Comparison of ENCODE assay signal across 23 cellular contexts in genomic region chrX:88830113-88830512, GRCh38.
A peak's percentile ranks its signal among the peaks of the same experiment; 100 is the strongest.
DNase-seq lines count a peak whose midpoint lies in the region; ATAC-seq, FAIRE-seq and TF ChIP-seq lines count a peak whose summit lies in the region.
"Had no signal": no experiment of that assay in that cellular context is flagged by ENCODE, and none has a peak within 500 bp of the region (broad histone marks: within the 10 kb centered on the region; RNA-seq: fewer than 3 reads in every experiment).

No MANE protein-coding gene starts in this region.

- no peaks in the 10 kb centered on the region for H4K20me1 ChIP-seq in IMR-90 (ENCODE audit: insufficient read depth, low read length)
- H4K20me1 ChIP-seq in K562 (replicated peaks; ENCODE audit: control insufficient read depth, insufficient read depth, low read length): no peaks in the 10 kb centered on the region
- no peaks in the 10 kb centered on the region for H4K20me1 ChIP-seq in H1 (replicated peaks in 1 of 2; ENCODE audit: control insufficient read depth in 1 of 2, insufficient read depth in 2 of 2, low read length in 2 of 2)
- no peaks in the 10 kb centered on the region for H4K20me1 ChIP-seq in PC-9 (ENCODE audit: insufficient read depth)

- no peaks in the 10 kb centered on the region for H3K23me2 ChIP-seq in H1 (ENCODE audit: low read depth, low read length)

- no peak for FAIRE-seq in A549 (lab: Jason Lieb, UNC)
- FAIRE-seq in K562 (lab: Jason Lieb, UNC): no peak
- FAIRE-seq in H1 (lab: Jason Lieb, UNC): peak; percentile 24
- FAIRE-seq: A204.1, D721Med, G401.6, GM12891, GM19239 had no signal

- H3K27me3 ChIP-seq in IMR-90 (ENCODE audit: control insufficient read depth, insufficient read depth, low read length) (no peaks in the 10 kb centered on the region), K562 (ENCODE audit: control insufficient read depth in 2 of 2, insufficient read depth in 2 of 2, low read length in 2 of 2) (no peaks in the 10 kb centered on the region), H1 (replicated peaks in 1 of 4; ENCODE audit: control insufficient read depth in 3 of 4, extremely low read depth in 1 of 4, insufficient read depth in 3 of 4, low read length in 3 of 4) (no peaks in the 10 kb centered on the region), PC-9 (ENCODE audit: insufficient read depth, low read depth) (no peaks in the 10 kb centered on the region)

- H2BK5ac ChIP-seq in IMR-90 (ENCODE audit: low read depth, low read length, poor library complexity, severe bottlenecking) (no peak overlapping the region), H1 (ENCODE audit: low read depth, low read length) (no peak overlapping the region)

- CTCF ChIA-PET in A549 (lab: Yijun Ruan, JAX) (no interaction called here), IMR-90 (lab: Yijun Ruan, JAX) (no interaction called here), K562 (lab: Yijun Ruan, JAX; ENCODE audit: low intra/inter-chr PET ratio) (no interaction called here), H1 (lab: Charles Lee; ENCODE audit: partially characterized antibody) (no interaction called here), PC-9 (lab: Charles Lee) (no interaction called here)

- H3K4me3 ChIP-seq in A549: no peak overlapping the region
- H3K4me3 ChIP-seq in IMR-90 (ENCODE audit: insufficient read depth, low read depth, low read length): no peak overlapping the region
- H3K4me3 ChIP-seq in K562: no peak overlapping the region
- no peak overlapping the region for H3K4me3 ChIP-seq in H1 (ENCODE audit: extremely low read depth in 1 of 4, insufficient read depth in 2 of 4, low read depth in 3 of 4, low read length in 4 of 4)
- H3K4me3 ChIP-seq in PC-9: no peak overlapping the region
- H3K4me3 ChIP-seq: BLaER1 treated with 17β-estradiol and CSF1 and Interleukin-3, amounts not matched to agents 10 nM and 100 nM had no signal

- H2BK15ac ChIP-seq in IMR-90 (ENCODE audit: low read depth, low read length): no peak overlapping the region
- H2BK15ac ChIP-seq in H1 (ENCODE audit: low read length): no peak overlapping the region

- in situ Hi-C loops in IMR-90 (cut with MboI; ENCODE audit: low sequenced_read_pairs): no loop called here
- in situ Hi-C loops in K562 (cut with MboI): no loop called here

- TF ChIP-seq POLR2A in A549 (IDR thresholded peaks at IDR 0.05; ENCODE audit: low read length) (no peak), IMR-90 (IDR thresholded peaks at IDR 0.05; ENCODE audit: low read depth, low read length) (no peak), K562 (conservative IDR thresholded peaks at IDR 0.05) (no peak), H1 (IDR thresholded peaks at IDR 0.05; ENCODE audit: control extremely low read depth in 1 of 2, low read depth in 2 of 2, low read length in 2 of 2) (no peak)

- no peak overlapping the region for H2BK120ac ChIP-seq in IMR-90 (ENCODE audit: low read depth, low read length)
- no peak overlapping the region for H2BK120ac ChIP-seq in H1 (replicated peaks; ENCODE audit: low read depth, low read length)

- H2AK5ac ChIP-seq in IMR-90 (ENCODE audit: low read depth, low read length) (no peak overlapping the region), H1 (ENCODE audit: low read depth, low read length) (no peak overlapping the region)

- dilution Hi-C loops in IMR-90 (cut with HindIII; ENCODE audit: low sequenced_read_pairs, unreplicated experiment): no loop called here

- WGBS in A549 (ENCODE audit: missing lambda C conversion rate): 40% methylated on average over 6 of the region's 6 CpGs
- no CpG with 5 or more reads among the region's 6 CpGs for WGBS in IMR-90 (ENCODE audit: extremely low coverage in 2 of 2, insufficient read length in 1 of 2), 2 experiments
- WGBS in K562 (ENCODE audit: insufficient coverage, low coverage, missing lambda C conversion rate): 0% methylated on average over 6 of the region's 6 CpGs
- WGBS in H1 (ENCODE audit: extremely low coverage in 1 of 2, insufficient coverage in 1 of 2, insufficient read length in 1 of 2, insufficient replicate concordance in 2 of 2, low coverage in 1 of 2, low lambda C conversion rate in 2 of 2, missing lambda C conversion rate in 1 of 2), 2 experiments: 96% methylated on average over 6 of the region's 6 CpGs; no CpG with 5 or more reads in 1 of the 2 experiments

- POLR2A ChIA-PET in A549 (lab: Yijun Ruan, JAX): no interaction called here
- POLR2A ChIA-PET in IMR-90 (lab: Charles Lee; ENCODE audit: unreplicated experiment): no interaction called here
- POLR2A ChIA-PET in K562 (lab: Yijun Ruan, JAX): no interaction called here
- POLR2A ChIA-PET in H1 (lab: Charles Lee; ENCODE audit: partially characterized antibody): no interaction called here
- POLR2A ChIA-PET in PC-9 (lab: Charles Lee; ENCODE audit: unreplicated experiment): no interaction called here

- H3F3A ChIP-seq in PC-9 (ENCODE audit: insufficient read depth, low read depth): no peaks in the 10 kb centered on the region

- ATAC-seq in A549: no peak
- ATAC-seq in IMR-90 (ENCODE audit: low read depth): no peak
- no peak for ATAC-seq in K562
- ATAC-seq: CD8-positive, alpha-beta T cell had no signal

- no peak overlapping the region for H2BK20ac ChIP-seq in IMR-90 (ENCODE audit: low read depth, low read length)
- no peak overlapping the region for H2BK20ac ChIP-seq in H1 (ENCODE audit: low read length)

- H3K56ac ChIP-seq in IMR-90 (ENCODE audit: extremely low read depth, insufficient read depth, low read length) (no peak overlapping the region), H1 (replicated peaks; ENCODE audit: insufficient read length, low read depth, low read length) (no peak overlapping the region)

- H3K9ac ChIP-seq in IMR-90 (ENCODE audit: low read depth, low read length) (no peak overlapping the region), K562 (ENCODE audit: insufficient read depth in 1 of 2, low read depth in 2 of 2, low read length in 2 of 2) (no peak overlapping the region), H1 (replicated peaks in 1 of 4; ENCODE audit: extremely low read depth in 1 of 4, low read depth in 3 of 4, low read length in 3 of 4) (no peak overlapping the region)
- H3K9ac ChIP-seq: BLaER1 treated with 17β-estradiol and CSF1 and Interleukin-3, amounts not matched to agents 10 nM and 100 nM had no signal

- no peak for DNase-seq in A549 (ENCODE audit: low read depth in 1 of 2, low spot score in 1 of 2)
- no peak for DNase-seq in IMR-90
- no peak for DNase-seq in K562 (ENCODE audit: extremely low read depth in 1 of 4, low spot score in 3 of 4)
- DNase-seq in H1 (ENCODE audit: low read depth in 1 of 2, low spot score in 2 of 2): no peak
- DNase-seq in PC-9: no peak
- no peak for DNase-seq in inferior parietal cortex (ENCODE audit: extremely low spot score)
- no peak for DNase-seq in NCI-H2196 treated with DMSO at 0.1 percent for 48 hours (lab: John Stamatoyannopoulos, UW; ENCODE audit: unreplicated experiment)
- DNase-seq in ecto neural progenitor cell (ENCODE audit: low spot score): no peak
- DNase-seq: 8988T; AML-193; Caco-2; Calu3; CD4-positive, alpha-beta T cell; CD8-positive, alpha-beta T cell; DMS79 treated with DMSO at 0.1 percent for 48 hours; GF-D8 had no signal

- H3K4me2 ChIP-seq in A549 (no peak overlapping the region), IMR-90 (ENCODE audit: low read depth, low read length) (no peak overlapping the region), K562 (ENCODE audit: insufficient read depth, low read length) (no peak overlapping the region), H1 (ENCODE audit: insufficient read depth in 1 of 2, low read depth in 2 of 2, low read length in 2 of 2) (no peak overlapping the region), PC-9 (no peak overlapping the region)
- H3K4me2 ChIP-seq: BLaER1 treated with 17β-estradiol and CSF1 and Interleukin-3, amounts not matched to agents 10 nM and 100 nM had no signal

- no peaks in the 10 kb centered on the region for H3K9me2 ChIP-seq in PC-9 (ENCODE audit: insufficient read depth)

- TF ChIP-seq RAD21 in A549 (conservative IDR thresholded peaks at IDR 0.05 in 1 of 2, IDR thresholded peaks at IDR 0.05 in 1 of 2) (no peak), IMR-90 (IDR thresholded peaks at IDR 0.05; ENCODE audit: low read length) (no peak), K562 (CRISPR knock-in tag; conservative IDR thresholded peaks at IDR 0.05 in 1 of 2, IDR thresholded peaks at IDR 0.05 in 1 of 2) (no peak), H1 (IDR thresholded peaks at IDR 0.05 in 1 of 2, conservative IDR thresholded peaks at IDR 0.05 in 1 of 2; ENCODE audit: low read depth in 2 of 2, low read length in 2 of 2) (no peak)

- H2BK12ac ChIP-seq in H1 (ENCODE audit: low read depth, low read length): no peak overlapping the region

- no TSS peak for BruUV-seq in IMR-90 (replicated peaks; lab: Mats Ljungman, UMichigan)
- no TSS peak for BruUV-seq in K562 (replicated peaks; lab: Mats Ljungman, UMichigan)
- BruUV-seq in PC-9 (replicated peaks; lab: Mats Ljungman, UMichigan): no TSS peak

- no peak overlapping the region for H2AFZ ChIP-seq in IMR-90 (replicated peaks; ENCODE audit: low read length, poor library complexity)
- H2AFZ ChIP-seq in K562 (ENCODE audit: low read depth, low read length): no peak overlapping the region
- no peak overlapping the region for H2AFZ ChIP-seq in H1 (ENCODE audit: low read length)
- no peak overlapping the region for H2AFZ ChIP-seq in PC-9

- intact Hi-C loops in IMR-90 (cut with micrococcal nuclease) (no loop called here), K562 (cut with micrococcal nuclease) (no loop called here), PC-9 (cut with micrococcal nuclease; ENCODE audit: unreplicated experiment) (no loop called here)

- no peak overlapping the region for H3K4ac ChIP-seq in IMR-90 (ENCODE audit: low read depth, low read length)
- H3K4ac ChIP-seq in H1 (replicated peaks; ENCODE audit: insufficient read length, low read depth, low read length): no peak overlapping the region

- no peaks in the 10 kb centered on the region for H3K79me2 ChIP-seq in K562 (ENCODE audit: control insufficient read depth, insufficient read depth, low read length)
- H3K79me2 ChIP-seq in H1 (ENCODE audit: control insufficient read depth in 1 of 2, insufficient read depth in 2 of 2, low read length in 2 of 2): no peaks in the 10 kb centered on the region
- no peaks in the 10 kb centered on the region for H3K79me2 ChIP-seq in PC-9 (ENCODE audit: low read depth)

- H2AK9ac ChIP-seq in IMR-90 (replicated peaks; ENCODE audit: low read depth, low read length, poor library complexity): no peak overlapping the region

- no peak overlapping the region for H3K14ac ChIP-seq in IMR-90 (replicated peaks; ENCODE audit: low read depth, low read length)
- no peak overlapping the region for H3K14ac ChIP-seq in H1 (ENCODE audit: insufficient read length)

- no peaks in the 10 kb centered on the region for H3K79me1 ChIP-seq in IMR-90 (ENCODE audit: low read depth in 1 of 2, low read length in 2 of 2)
- no peaks in the 10 kb centered on the region for H3K79me1 ChIP-seq in H1 (ENCODE audit: low read depth, low read length)

- H4K8ac ChIP-seq in IMR-90 (ENCODE audit: low read depth in 2 of 2, low read length in 2 of 2): no peak overlapping the region
- no peak overlapping the region for H4K8ac ChIP-seq in H1 (ENCODE audit: extremely low read depth, insufficient read depth, low read length)

- no peaks in the 10 kb centered on the region for H3K9me1 ChIP-seq in IMR-90 (ENCODE audit: insufficient read depth, low read length)
- H3K9me1 ChIP-seq in K562 (ENCODE audit: control insufficient read depth, insufficient read depth, low read length): no peaks in the 10 kb centered on the region

- H3K4me1 ChIP-seq in A549 (no peaks in the 10 kb centered on the region), IMR-90 (ENCODE audit: control insufficient read depth, insufficient read depth, low read length) (no peaks in the 10 kb centered on the region), K562 (replicated peaks in 1 of 2; ENCODE audit: control insufficient read depth in 2 of 2, insufficient read depth in 2 of 2, low read length in 2 of 2) (no peaks in the 10 kb centered on the region), H1 (replicated peaks in 1 of 4; ENCODE audit: control insufficient read depth in 3 of 4, insufficient read depth in 4 of 4, low read length in 3 of 4) (no peaks in the 10 kb centered on the region), PC-9 (replicated peaks; ENCODE audit: insufficient read depth) (no peaks in the 10 kb centered on the region)
- H3K4me1 ChIP-seq: BLaER1 treated with 17β-estradiol and CSF1 and Interleukin-3, amounts not matched to agents 10 nM and 100 nM; Caco-2 had no signal

- H4K5ac ChIP-seq in IMR-90 (ENCODE audit: low read depth, low read length) (no peak overlapping the region), H1 (ENCODE audit: insufficient read length, low read depth, low read length) (no peak overlapping the region)

- H3K36me3 ChIP-seq in IMR-90 (ENCODE audit: control insufficient read depth, insufficient read depth, low read length): no peaks in the 10 kb centered on the region
- H3K36me3 ChIP-seq in K562 (ENCODE audit: control insufficient read depth, insufficient read depth, low read length): no peaks in the 10 kb centered on the region
- no peaks in the 10 kb centered on the region for H3K36me3 ChIP-seq in H1 (ENCODE audit: control insufficient read depth in 2 of 4, insufficient read depth in 4 of 4, low read length in 3 of 4)
- H3K36me3 ChIP-seq in PC-9 (ENCODE audit: low read depth): no peaks in the 10 kb centered on the region
- H3K36me3 ChIP-seq: BLaER1 treated with 17β-estradiol and CSF1 and Interleukin-3, amounts not matched to agents 10 nM and 100 nM had no signal

- H3K9me3 ChIP-seq in A549: no peaks in the 10 kb centered on the region
- no peaks in the 10 kb centered on the region for H3K9me3 ChIP-seq in IMR-90 (ENCODE audit: control insufficient read depth, insufficient read depth, low read length)
- H3K9me3 ChIP-seq in K562 (replicated peaks; ENCODE audit: control insufficient read depth, insufficient read depth, low read depth, low read length): no peaks in the 10 kb centered on the region
- H3K9me3 ChIP-seq in H1 (ENCODE audit: insufficient read depth in 2 of 2, low read depth in 1 of 2, low read length in 1 of 2): no peaks in the 10 kb centered on the region
- no peaks in the 10 kb centered on the region for H3K9me3 ChIP-seq in PC-9 (ENCODE audit: insufficient read depth, low read depth)
- H3K9me3 ChIP-seq: BLaER1 treated with 17β-estradiol and CSF1 and Interleukin-3, amounts not matched to agents 10 nM and 100 nM; Caco-2 had no signal

- no peak overlapping the region for H3K23ac ChIP-seq in IMR-90 (ENCODE audit: low read depth, low read length)
- no peak overlapping the region for H3K23ac ChIP-seq in H1 (ENCODE audit: insufficient read length)

- H4K91ac ChIP-seq in IMR-90 (ENCODE audit: insufficient read depth, low read depth, low read length) (no peak overlapping the region), H1 (replicated peaks; ENCODE audit: insufficient read length, low read length) (no peak overlapping the region)

- no peak for TF ChIP-seq EP300 in A549 (IDR thresholded peaks at IDR 0.05)
- TF ChIP-seq EP300 in K562 (IDR thresholded peaks at IDR 0.05; ENCODE audit: low read length): no peak
- TF ChIP-seq EP300 in H1 (IDR thresholded peaks at IDR 0.05; ENCODE audit: borderline replicate concordance in 1 of 2, low read depth in 2 of 2, low read length in 2 of 2): no peak

- no peak for TF ChIP-seq CTCF in A549 (IDR thresholded peaks at IDR 0.05)
- TF ChIP-seq CTCF in IMR-90 (conservative IDR thresholded peaks at IDR 0.05; ENCODE audit: low read depth, low read length): no peak
- TF ChIP-seq CTCF in K562 (IDR thresholded peaks at IDR 0.05 in 2 of 3, conservative IDR thresholded peaks at IDR 0.05 in 1 of 3; ENCODE audit: insufficient read depth in 2 of 3, low read depth in 1 of 3, low read length in 3 of 3): no peak
- no peak for TF ChIP-seq CTCF in H1 (IDR thresholded peaks at IDR 0.05; ENCODE audit: control extremely low read depth in 1 of 3, insufficient read depth in 1 of 3, low read depth in 1 of 3, low read length in 3 of 3)
- no peak for TF ChIP-seq CTCF in PC-9 (conservative IDR thresholded peaks at IDR 0.05)

- H3K18ac ChIP-seq in IMR-90 (ENCODE audit: low read depth, low read length) (no peak overlapping the region), H1 (ENCODE audit: extremely low read depth, low read length) (no peak overlapping the region)

- H3K27ac ChIP-seq in A549 (no peak overlapping the region), IMR-90 (ENCODE audit: insufficient read depth, low read length) (no peak overlapping the region), K562 (ENCODE audit: extremely low read depth, low read depth, low read length) (no peak overlapping the region), H1 (ENCODE audit: low read depth, low read length) (no peak overlapping the region), PC-9 (no peak overlapping the region)
- H3K27ac ChIP-seq: BLaER1 treated with 17β-estradiol and CSF1 and Interleukin-3, amounts not matched to agents 10 nM and 100 nM; C4-2B had no signal
